In genomic region chr1:46171351-46171750, GRCh38 we compare ENCODE assay signal across 2 cellular contexts.
TF ChIP-seq lines count a peak whose summit lies in the region.

No MANE protein-coding gene starts in this region.

TF ChIP-seq in liver, 16 proteins besides CTCF, POLR2A, EP300 and RAD21:
- TF ChIP-seq, protein P1, sequence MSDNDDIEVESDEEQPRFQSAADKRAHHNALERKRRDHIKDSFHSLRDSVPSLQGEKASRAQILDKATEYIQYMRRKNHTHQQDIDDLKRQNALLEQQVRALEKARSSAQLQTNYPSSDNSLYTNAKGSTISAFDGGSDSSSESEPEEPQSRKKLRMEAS (IDR thresholded peaks at IDR 0.05): no peak
- peak; percentile 79 for TF ChIP-seq NR2F2 (IDR thresholded peaks at IDR 0.05)

TF ChIP-seq in HepG2, 621 proteins besides CTCF, POLR2A, EP300 and RAD21:
- TF ChIP-seq ZNF335 (CRISPR knock-in tag; IDR thresholded peaks at IDR 0.05): no peak
- no peak for TF ChIP-seq ZNF251 (CRISPR knock-in tag; IDR thresholded peaks at IDR 0.05)
- TF ChIP-seq ZNF781 (CRISPR knock-in tag; IDR thresholded peaks at IDR 0.05; ENCODE audit: borderline replicate concordance, not compliant biosample characterization): no peak
- no peak for TF ChIP-seq ZBTB37 (CRISPR knock-in tag; IDR thresholded peaks at IDR 0.05)
- no peak for TF ChIP-seq KLF13 (CRISPR knock-in tag; IDR thresholded peaks at IDR 0.05)
- TF ChIP-seq HOXA5 (CRISPR knock-in tag; IDR thresholded peaks at IDR 0.05): no peak
- no peak for TF ChIP-seq SIX4 (CRISPR knock-in tag; IDR thresholded peaks at IDR 0.05)
- no peak for TF ChIP-seq ZNF747 (CRISPR knock-in tag; IDR thresholded peaks at IDR 0.05; ENCODE audit: borderline replicate concordance)
- TF ChIP-seq MEF2D (CRISPR knock-in tag; IDR thresholded peaks at IDR 0.05): no peak
- TF ChIP-seq YY1 (IDR thresholded peaks at IDR 0.05; ENCODE audit: insufficient read depth, insufficient replicate concordance, low read depth, low read length): no peak
- no peak for TF ChIP-seq PRMT3 (CRISPR knock-in tag; IDR thresholded peaks at IDR 0.05; ENCODE audit: borderline replicate concordance, low read depth)
